7 cellular contexts compared by ENCODE assay signal in the genomic region with DNA sequence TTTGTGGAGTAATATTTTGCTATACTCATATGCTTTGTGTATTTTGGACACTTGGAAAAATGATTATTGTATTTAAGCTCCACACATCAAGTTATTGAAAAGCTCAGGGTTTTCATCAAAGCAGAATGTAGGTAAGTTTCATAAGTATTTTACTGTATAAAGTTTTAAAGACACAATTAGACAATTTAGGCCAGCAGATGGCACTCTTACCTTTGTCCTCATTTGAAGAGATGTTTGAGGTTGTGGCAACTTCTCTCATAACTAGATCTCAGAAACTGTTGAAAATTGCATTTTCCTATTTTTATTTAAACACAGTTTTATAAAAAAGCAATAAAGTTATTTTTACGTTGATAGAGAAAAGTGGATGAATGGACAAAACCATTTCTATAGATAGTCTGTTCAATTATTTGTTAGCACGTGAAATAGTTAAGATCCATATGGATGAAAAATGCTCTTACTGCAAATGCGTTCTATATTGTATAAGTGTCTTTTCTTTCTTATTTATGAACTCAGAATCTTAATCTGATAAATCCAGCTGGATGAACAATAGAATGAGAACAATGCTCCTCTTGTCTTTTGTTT.
DNase-seq lines count a peak whose midpoint lies in the region; FAIRE-seq and TF ChIP-seq lines count a peak whose summit lies in the region.

No MANE protein-coding gene starts in this region.

- no peak overlapping the region for H3K4me3 ChIP-seq in DOHH2 (ENCODE audit: low read length)
- H3K4me3 ChIP-seq in bronchial epithelial cell (ENCODE audit: low read depth, low read length): no peak overlapping the region

- no peaks in the 10 kb centered on the region for H3K79me2 ChIP-seq in DOHH2 (ENCODE audit: control insufficient read depth, low read length)

- H4K20me1 ChIP-seq in DOHH2 (ENCODE audit: control insufficient read depth, insufficient read depth, low read depth, low read length): no peaks in the 10 kb centered on the region

- no peaks in the 10 kb centered on the region for H3F3A ChIP-seq in DOHH2 (ENCODE audit: control insufficient read depth, insufficient read depth)

- H3K9me2 ChIP-seq in DOHH2 (replicated peaks; ENCODE audit: control insufficient read depth, low read length): no peaks in the 10 kb centered on the region

- H3K27ac Mint-ChIP-seq in HFFc6: no peak overlapping the region
- H3K27ac Mint-ChIP-seq in type B pancreatic cell: no peak overlapping the region

- peak; percentile 46 for TF ChIP-seq CTCF in DOHH2 (IDR thresholded peaks at IDR 0.05; ENCODE audit: low read depth, low read length, poor library complexity, severe bottlenecking)
- TF ChIP-seq CTCF in HFFc6 (IDR thresholded peaks at IDR 0.05): peak; percentile 86
- TF ChIP-seq CTCF in bronchial epithelial cell (IDR thresholded peaks at IDR 0.05; ENCODE audit: insufficient read depth, low read length, severe bottlenecking): peak; percentile 50
- TF ChIP-seq CTCF in type B pancreatic cell (conservative IDR thresholded peaks at IDR 0.05): peak; percentile 85

- no peak for FAIRE-seq in bronchial epithelial cell (lab: Jason Lieb, UNC)

- H3K4me3 Mint-ChIP-seq in HFFc6 (no peak overlapping the region), type B pancreatic cell (no peak overlapping the region)

- H3K36me3 ChIP-seq in DOHH2 (ENCODE audit: control insufficient read depth, low read length) (no peaks in the 10 kb centered on the region), bronchial epithelial cell (ENCODE audit: control insufficient read depth, insufficient read depth, low read length) (no peaks in the 10 kb centered on the region)

- no peak overlapping the region for H3K4me2 ChIP-seq in DOHH2 (ENCODE audit: low read length)

- H3K4me1 Mint-ChIP-seq in HFFc6 (ENCODE audit: low read depth): peaks cover 13% of the 10 kb centered on the region
- no peaks in the 10 kb centered on the region for H3K4me1 Mint-ChIP-seq in type B pancreatic cell (ENCODE audit: unreplicated experiment)

- H3K27me3 ChIP-seq in DOHH2 (ENCODE audit: control insufficient read depth, low read length): no peaks in the 10 kb centered on the region
- H3K27me3 ChIP-seq in bronchial epithelial cell (ENCODE audit: control insufficient read depth, insufficient read depth, low read length): no peaks in the 10 kb centered on the region

- peaks cover 5% of the 10 kb centered on the region; the same call in 1 of the 2 replicates for H3K36me3 Mint-ChIP-seq in HFFc6 (ENCODE audit: low read depth)
- peaks cover 5% of the 10 kb centered on the region for H3K36me3 Mint-ChIP-seq in type B pancreatic cell

- H3K27me3 Mint-ChIP-seq in HFFc6 (ENCODE audit: insufficient read depth) (peaks cover 8% of the 10 kb centered on the region; the same call in 1 of the 2 replicates), type B pancreatic cell (peaks cover 7% of the 10 kb centered on the region)

- H3K9me3 Mint-ChIP-seq in HFFc6: 0 out of 2 replicates have a peak, but pooled peaks cover 3% of the 10 kb centered on the region
- H3K9me3 Mint-ChIP-seq in type B pancreatic cell: no peaks in the 10 kb centered on the region

- H3K4me1 ChIP-seq in DOHH2 (ENCODE audit: control insufficient read depth, low read length): no peaks in the 10 kb centered on the region

- H3K9me3 ChIP-seq in DOHH2 (ENCODE audit: control insufficient read depth, insufficient read depth, low read length): no peaks in the 10 kb centered on the region

- no peak overlapping the region for H3K27ac ChIP-seq in DOHH2 (ENCODE audit: low read depth, low read length)

- peak; percentile 48 for DNase-seq in HFFc6
- DNase-seq in NCI-H82 treated with DMSO at 0.1 percent for 48 hours (lab: John Stamatoyannopoulos, UW; ENCODE audit: unreplicated experiment): peak; percentile 19
- peak; percentile 52 for DNase-seq in bronchial epithelial cell (ENCODE audit: low read depth)
- peak; percentile 57 for DNase-seq in kidney tubule cell (ENCODE audit: low spot score)
- DNase-seq in type B pancreatic cell (ENCODE audit: extremely low spot score, unreplicated experiment): no peak
- no peak for DNase-seq in NCI-H1048 (lab: John Stamatoyannopoulos, UW)

Comparison
In these comparisons a context has a peak if more than half of its experiments do, and no peak if none do; other contexts are left out.
1. DNase-seq: peak in HFFc6 (single experiment), NCI-H82 treated with DMSO at 0.1 percent for 48 hours (single experiment), bronchial epithelial cell (single experiment) and kidney tubule cell (single experiment); none in type B pancreatic cell (single experiment) and NCI-H1048 (single experiment).
2. Peak in every context shown above with its lines, with median percentiles within 50 percentile points of each other: CTCF ChIP-seq.